ENCODE assay signal across 12 cellular contexts in genomic region chr19:45883586-45883880, GRCh38. TPM values are rescaled to one million over a fixed set of nuclear protein-coding genes. Genes with fewer than 3 reads are reported as not detected.
A peak's percentile ranks its signal among the peaks of the same experiment; 100 is the strongest.
DNase-seq lines count a peak whose midpoint lies in the region; ATAC-seq and TF ChIP-seq lines count a peak whose summit lies in the region.
"Had no signal": no experiment of that assay in that cellular context is flagged by ENCODE, and none has a peak within 500 bp of the region (broad histone marks: within the 10 kb centered on the region; RNA-seq: fewer than 3 reads in every experiment).

No MANE protein-coding gene starts in this region.

- peaks cover 0 to 7% (median 0%) of the 10 kb centered on the region in 3 donors for H3K27me3 ChIP-seq in stomach
- H3K27me3 ChIP-seq: BE2C had no signal

- H3K27me3 Mint-ChIP-seq in activated T-cell treated with anti-CD3 and anti-CD28 coated beads, Interleukin-2, amount 50 U/mL, for 24 hours: peaks cover 5% of the 10 kb centered on the region
- peaks cover 6% of the 10 kb centered on the region for H3K27me3 Mint-ChIP-seq in activated T-cell treated with anti-CD3 and anti-CD28 coated beads, Interleukin-2, amount 50 U/mL, for 4 hours (ENCODE audit: low read depth)
- peaks cover 4 to 14% (median 9%) of the 10 kb centered on the region in 3 donors for H3K27me3 Mint-ChIP-seq in immature natural killer cell (ENCODE audit: low read depth in 3 of 3)

- no peak for ATAC-seq in activated T-cell treated with anti-CD3 and anti-CD28 coated beads, Interleukin-2, amount 50 U/mL, for 4 hours

- 6 to 18% (median 7%) methylated on average over 5 of the region's 5 CpGs for WGBS in stomach, 5 donors

- TF ChIP-seq CTCF in stomach (IDR thresholded peaks at IDR 0.05): peak in 1 of 7 experiments; percentile 50
- TF ChIP-seq CTCF in foreskin fibroblast (IDR thresholded peaks at IDR 0.05; ENCODE audit: low read depth, low read length): no peak

- peaks cover 55 to 82% (median 80%) of the 10 kb centered on the region in 4 donors for H3K4me1 ChIP-seq in stomach
- H3K4me1 ChIP-seq: BE2C had no signal

- H3K9me3 ChIP-seq in stomach: no peaks in the 10 kb centered on the region
- H3K9me3 ChIP-seq: BE2C had no signal

- intact Hi-C loops in stomach (cut with DNase I; ENCODE audit: low total_unique reads): no loop called here

- TF ChIP-seq POLR2A in stomach (IDR thresholded peaks at IDR 0.05): no peak

- H3K27ac Mint-ChIP-seq in activated T-cell treated with anti-CD3 and anti-CD28 coated beads, Interleukin-2, amount 50 U/mL, for 24 hours: peak overlapping the region; percentile 83
- H3K27ac Mint-ChIP-seq in immature natural killer cell: peak overlapping the region in 5 of 6 donors; percentile 2 to 75 (median 47)

- peak overlapping the region; percentile 74 to 96 (median 93) for H3K27ac ChIP-seq in stomach

- TF ChIP-seq EP300 in stomach (IDR thresholded peaks at IDR 0.05): no peak

- peaks cover 8% of the 10 kb centered on the region for H3K36me3 Mint-ChIP-seq in activated T-cell treated with anti-CD3 and anti-CD28 coated beads, Interleukin-2, amount 50 U/mL, for 24 hours (ENCODE audit: low read depth)
- peaks cover 2% of the 10 kb centered on the region for H3K36me3 Mint-ChIP-seq in activated T-cell treated with anti-CD3 and anti-CD28 coated beads, Interleukin-2, amount 50 U/mL, for 4 hours (ENCODE audit: insufficient read depth)
- H3K36me3 Mint-ChIP-seq in immature natural killer cell: peaks cover 0 to 7% (median 4%) of the 10 kb centered on the region in 3 donors

- peak overlapping the region; percentile 70 to 80 (median 76) for H3K4me3 ChIP-seq in stomach
- no peak overlapping the region for H3K4me3 ChIP-seq in foreskin fibroblast (ENCODE audit: low read depth in 1 of 2, low read length in 2 of 2)

- no peak for DNase-seq in activated T-cell treated with anti-CD3 and anti-CD28 coated beads, Interleukin-2, amount 50 U/mL, for 24 hours
- no peak for DNase-seq in activated T-cell treated with anti-CD3 and anti-CD28 coated beads, Interleukin-2, amount 50 U/mL, for 48 hours
- no peak for DNase-seq in activated T-cell treated with anti-CD3 and anti-CD28 coated beads, Interleukin-2, amount 50 U/mL, for 4 hours
- no peak for DNase-seq in immature natural killer cell
- DNase-seq in stomach: no peak
- DNase-seq in COLO668 (lab: John Stamatoyannopoulos, UW; ENCODE audit: unreplicated experiment): no peak
- no peak for DNase-seq in foreskin fibroblast
- DNase-seq in NCI-H524 (lab: John Stamatoyannopoulos, UW): no peak

- no peaks in the 10 kb centered on the region for H3K9me3 Mint-ChIP-seq in activated T-cell treated with anti-CD3 and anti-CD28 coated beads, Interleukin-2, amount 50 U/mL, for 24 hours
- H3K9me3 Mint-ChIP-seq in activated T-cell treated with anti-CD3 and anti-CD28 coated beads, Interleukin-2, amount 50 U/mL, for 4 hours: no peaks in the 10 kb centered on the region
- H3K9me3 Mint-ChIP-seq in immature natural killer cell: no peaks in the 10 kb centered on the region

- H3K4me1 Mint-ChIP-seq in activated T-cell treated with anti-CD3 and anti-CD28 coated beads, Interleukin-2, amount 50 U/mL, for 24 hours (ENCODE audit: low read depth): peaks cover 38% of the 10 kb centered on the region
- peaks cover 27% of the 10 kb centered on the region for H3K4me1 Mint-ChIP-seq in activated T-cell treated with anti-CD3 and anti-CD28 coated beads, Interleukin-2, amount 50 U/mL, for 4 hours (ENCODE audit: low read depth)
- peaks cover 22 to 27% of the 10 kb centered on the region in 2 donors for H3K4me1 Mint-ChIP-seq in immature natural killer cell

- peak overlapping the region; percentile 83 for H3K4me3 Mint-ChIP-seq in activated T-cell treated with anti-CD3 and anti-CD28 coated beads, Interleukin-2, amount 50 U/mL, for 24 hours
- H3K4me3 Mint-ChIP-seq in activated T-cell treated with anti-CD3 and anti-CD28 coated beads, Interleukin-2, amount 50 U/mL, for 4 hours: peak overlapping the region; percentile 77
- peak overlapping the region; percentile 52 to 82 (median 71) for H3K4me3 Mint-ChIP-seq in immature natural killer cell

- H3K36me3 ChIP-seq in stomach: peaks cover 0 to 11% (median 10%) of the 10 kb centered on the region in 4 donors

RNA-seq across cellular contexts. Expression of gene IRF2BP1, which starts 2.4 kb away (rescaled TPM):
- total RNA-seq in activated T-cell treated with anti-CD3 and anti-CD28 coated beads, Interleukin-2, amount 50 U/mL, for 4 hours: 10 to 100 TPM; 21.8 to 24.5 (median 22.2) TPM
- polyA plus RNA-seq in immature natural killer cell (1 to 10 TPM; 3.4 to 9.4 (median 7.0) TPM), stomach (10 to 100 TPM; 11.5 to 12.8 (median 12.8) TPM)
- total RNA-seq in stomach: 10 to 100 TPM in 4 of 5 donors, not detected in 1; 13.4 to 75.9 (median 24.1) TPM

RNA-seq across cellular contexts. Expression of gene MYPOP, which starts 18.9 kb away (rescaled TPM):
- total RNA-seq in activated T-cell treated with anti-CD3 and anti-CD28 coated beads, Interleukin-2, amount 50 U/mL, for 4 hours: 1 to 10 TPM; 4.8 to 5.5 (median 5.1) TPM
- under 1 TPM; 0.12 to 0.45 (median 0.13) TPM for polyA plus RNA-seq in immature natural killer cell
- total RNA-seq in stomach: 10 to 100 TPM in 1 of 5 donors, 1 to 10 TPM in 1, under 1 TPM in 3; 0.58 to 12.2 (median 0.73) TPM
- 1 to 10 TPM; 4.2 to 5.0 (median 5.0) TPM for polyA plus RNA-seq in stomach

RNA-seq across cellular contexts. Expression of gene FOXA3, which starts 19.4 kb away (rescaled TPM):
- under 1 TPM; 0.23 to 0.46 (median 0.26) TPM for total RNA-seq in activated T-cell treated with anti-CD3 and anti-CD28 coated beads, Interleukin-2, amount 50 U/mL, for 4 hours
- polyA plus RNA-seq in immature natural killer cell (not detected), stomach (10 to 100 TPM; 11.9 to 65.8 (median 41.0) TPM)
- 10 to 100 TPM in 4 of 5 donors, 1 to 10 TPM in 1; 7.6 to 46.7 (median 18.5) TPM for total RNA-seq in stomach
- total RNA-seq: glomerular endothelial cell had no signal

RNA-seq across cellular contexts. Expression of gene SYMPK, which starts 20.6 kb away (rescaled TPM):
- 100 to 1,000 TPM in 2 of 3 donors, 10 to 100 TPM in 1; 94.1 to 108 (median 106) TPM for total RNA-seq in activated T-cell treated with anti-CD3 and anti-CD28 coated beads, Interleukin-2, amount 50 U/mL, for 4 hours
- polyA plus RNA-seq in immature natural killer cell (10 to 100 TPM in 1 of 3 donors, 1 to 10 TPM in 2; 2.1 to 14.6 (median 5.6) TPM), stomach (100 to 1,000 TPM in 1 of 3 donors, 10 to 100 TPM in 2; 71.9 to 101 (median 75.0) TPM)
- 100 to 1,000 TPM in 2 of 5 donors, 10 to 100 TPM in 3; 32.2 to 420 (median 84.6) TPM for total RNA-seq in stomach

RNA-seq across cellular contexts. Expression of gene NANOS2, which starts 31.0 kb away (rescaled TPM):
- total RNA-seq in activated T-cell treated with anti-CD3 and anti-CD28 coated beads, Interleukin-2, amount 50 U/mL, for 4 hours: not detected
- not detected for polyA plus RNA-seq in immature natural killer cell
- total RNA-seq in stomach: not detected
- polyA plus RNA-seq in stomach: not detected
- total RNA-seq: aorta, glomerular endothelial cell, H7 had no signal
- polyA plus RNA-seq: aorta had no signal

Comparison
In these comparisons a context has a peak if more than half of its experiments do, and no peak if none do; other contexts are left out.
1. H3K4me3 ChIP-seq: peak in stomach (4 of 4); none in foreskin fibroblast (0 of 2).
2. RNA of gene FOXA3, which starts 19.4 kb away (total RNA-seq): 7.6 to 46.7 TPM in stomach; 0.23 to 0.46 TPM in activated T-cell treated with anti-CD3 and anti-CD28 coated beads, Interleukin-2, amount 50 U/mL, for 4 hours; every median in the first group is over 4 times any median in the second.
3. Peak in every context shown above with its lines, with median percentiles within 50 percentile points of each other: H3K4me3 Mint-ChIP-seq.